Comparison of ENCODE assay signal across 8 cellular contexts in genomic region chr21:41420998-41421397, GRCh38. TPM values are rescaled to one million over a fixed set of nuclear protein-coding genes. Genes with fewer than 3 reads are reported as not detected.
DNase-seq lines count a peak whose midpoint lies in the region; ATAC-seq and TF ChIP-seq lines count a peak whose summit lies in the region.
"Not testable (repeated sequence)": the region's sequence is repeated elsewhere in the genome, so short reads cannot be mapped to it uniquely, and the experiment has no call there.

No MANE protein-coding gene starts in this region.

- not testable (repeated sequence) for H3K27me3 ChIP-seq in ACC112 (ENCODE audit: insufficient read depth, low read length); effector memory CD4-positive, alpha-beta T cell (replicated peaks; ENCODE audit: control insufficient read depth, insufficient read depth, low read length, poor library complexity, severe bottlenecking)

- not testable (repeated sequence) for H3K27me3 Mint-ChIP-seq in T-cell; activated naive CD4-positive, alpha-beta T cell treated with anti-CD3 and anti-CD28 coated beads, Interleukin-2, amount 10 ng/mL, durations not matched to agents 7 days and 5 days; immature natural killer cell (ENCODE audit: low read depth in 3 of 3); stimulated activated naive CD8-positive, alpha-beta T cell treated with anti-CD3 and anti-CD28 coated beads, Interleukin-15, Interleukin-2, amounts not matched to agents 100 ng/mL and 50 ng/mL, for 24 hours
- H3K27me3 Mint-ChIP-seq in neural crest cell (ENCODE audit: low read depth), result peaks cover 13% of the 10 kb centered on the region

- H3K4me1 Mint-ChIP-seq in T-cell, result peaks cover 45 to 60% (median 46%) of the 10 kb centered on the region in 3 donors
- peaks cover 72% of the 10 kb centered on the region for H3K4me1 Mint-ChIP-seq in activated naive CD4-positive, alpha-beta T cell treated with anti-CD3 and anti-CD28 coated beads, Interleukin-2, amount 10 ng/mL, durations not matched to agents 7 days and 5 days
- peaks cover 21 to 23% of the 10 kb centered on the region in 2 donors for H3K4me1 Mint-ChIP-seq in immature natural killer cell
- peaks cover 13% of the 10 kb centered on the region for H3K4me1 Mint-ChIP-seq in neural crest cell
- peaks cover 40% of the 10 kb centered on the region for H3K4me1 Mint-ChIP-seq in stimulated activated naive CD8-positive, alpha-beta T cell treated with anti-CD3 and anti-CD28 coated beads, Interleukin-15, Interleukin-2, amounts not matched to agents 100 ng/mL and 50 ng/mL, for 24 hours (ENCODE audit: low read depth)

- peaks cover 21% of the 10 kb centered on the region for H3K4me1 ChIP-seq in ACC112 (ENCODE audit: control insufficient read depth, insufficient read depth, low read length, unreplicated experiment)
- not testable (repeated sequence) for H3K4me1 ChIP-seq in HEK293 (ENCODE audit: control insufficient read depth, insufficient read depth, low read length)
- peaks cover 16% of the 10 kb centered on the region for H3K4me1 ChIP-seq in effector memory CD4-positive, alpha-beta T cell (ENCODE audit: control insufficient read depth, insufficient read depth, low read length, poor library complexity, severe bottlenecking)

- not testable (repeated sequence) for TF ChIP-seq CTCF in HEK293 (tag by site-specific recombination; IDR thresholded peaks at IDR 0.05); neural crest cell (conservative IDR thresholded peaks at IDR 0.05)

- not testable (repeated sequence) for H3K36me3 ChIP-seq in ACC112 (ENCODE audit: insufficient read depth, low read length); HEK293 (ENCODE audit: control insufficient read depth in 2 of 2, insufficient read depth in 1 of 2, low read length in 2 of 2); effector memory CD4-positive, alpha-beta T cell (ENCODE audit: control insufficient read depth, insufficient read depth, low read length)

- peak overlapping the region; percentile 86 for H3K27ac ChIP-seq in ACC112 (ENCODE audit: low read depth, low read length)
- H3K27ac ChIP-seq in HEK293 (ENCODE audit: extremely low read depth, low read depth, low read length), result peak overlapping the region; percentile 84; the same call in 1 of the 2 replicates
- peak overlapping the region; percentile 67 for H3K27ac ChIP-seq in effector memory CD4-positive, alpha-beta T cell (ENCODE audit: insufficient read depth, low read length, poor library complexity, severe bottlenecking)

- H2AFZ ChIP-seq in ACC112 (ENCODE audit: low read length, unreplicated experiment), result not testable (repeated sequence)

- H3K9me3 Mint-ChIP-seq in T-cell; activated naive CD4-positive, alpha-beta T cell treated with anti-CD3 and anti-CD28 coated beads, Interleukin-2, amount 10 ng/mL, durations not matched to agents 7 days and 5 days; immature natural killer cell; neural crest cell; stimulated activated naive CD8-positive, alpha-beta T cell treated with anti-CD3 and anti-CD28 coated beads, Interleukin-15, Interleukin-2, amounts not matched to agents 100 ng/mL and 50 ng/mL, for 24 hours: not testable (repeated sequence)

- not testable (repeated sequence) for ATAC-seq in T-cell (replicated peaks in 1 of 4)

- H3K27ac Mint-ChIP-seq in T-cell, result peak overlapping the region; percentile 91 to 94
- H3K27ac Mint-ChIP-seq in activated naive CD4-positive, alpha-beta T cell treated with anti-CD3 and anti-CD28 coated beads, Interleukin-2, amount 10 ng/mL, durations not matched to agents 7 days and 5 days, result peak overlapping the region; percentile 88
- peak overlapping the region in 4 of 6 donors; percentile 32 to 92 (median 84) for H3K27ac Mint-ChIP-seq in immature natural killer cell
- peak overlapping the region; percentile 78 for H3K27ac Mint-ChIP-seq in neural crest cell (ENCODE audit: unreplicated experiment)
- H3K27ac Mint-ChIP-seq in stimulated activated naive CD8-positive, alpha-beta T cell treated with anti-CD3 and anti-CD28 coated beads, Interleukin-15, Interleukin-2, amounts not matched to agents 100 ng/mL and 50 ng/mL, for 24 hours, result peak overlapping the region; percentile 74

- POLR2A ChIA-PET in HEK293 (lab: Yijun Ruan, JAX); T-cell (lab: Charles Lee): not testable (repeated sequence)

- not testable (repeated sequence) for H3K36me3 Mint-ChIP-seq in T-cell; immature natural killer cell; neural crest cell (ENCODE audit: low read depth); stimulated activated naive CD8-positive, alpha-beta T cell treated with anti-CD3 and anti-CD28 coated beads, Interleukin-15, Interleukin-2, amounts not matched to agents 100 ng/mL and 50 ng/mL, for 24 hours (ENCODE audit: low read depth)
- peaks cover 14% of the 10 kb centered on the region for H3K36me3 Mint-ChIP-seq in activated naive CD4-positive, alpha-beta T cell treated with anti-CD3 and anti-CD28 coated beads, Interleukin-2, amount 10 ng/mL, durations not matched to agents 7 days and 5 days

- peak overlapping the region; percentile 81 for H3K4me3 ChIP-seq in ACC112 (ENCODE audit: low read depth, low read length)
- H3K4me3 ChIP-seq in HEK293 (ENCODE audit: low read depth, low read length); effector memory CD4-positive, alpha-beta T cell (ENCODE audit: insufficient read depth, low read depth, low read length, poor library complexity, severe bottlenecking): not testable (repeated sequence)

- CTCF ChIA-PET in HEK293 (lab: Yijun Ruan, JAX); T-cell (lab: Charles Lee); activated naive CD4-positive, alpha-beta T cell treated with anti-CD3 and anti-CD28 coated beads, Interleukin-2, amount 10 ng/mL, durations not matched to agents 7 days and 5 days (lab: Charles Lee): not testable (repeated sequence)

- H3K9me3 ChIP-seq in HEK293 (ENCODE audit: control insufficient read depth, insufficient read depth, low read depth, low read length); effector memory CD4-positive, alpha-beta T cell (ENCODE audit: control insufficient read depth, low read length): not testable (repeated sequence)

- not testable (repeated sequence) for DNase-seq in T-cell; activated naive CD4-positive, alpha-beta T cell treated with anti-CD3 and anti-CD28 coated beads, Interleukin-2, amount 10 ng/mL, durations not matched to agents 7 days and 5 days; effector memory CD4-positive, alpha-beta T cell; immature natural killer cell; neural crest cell (ENCODE audit: low read depth, low spot score)

- H3K79me2 ChIP-seq in ACC112 (ENCODE audit: control insufficient read depth, insufficient read depth, low read length, unreplicated experiment), result peaks cover 11% of the 10 kb centered on the region

- H3K4me3 Mint-ChIP-seq in T-cell (peak overlapping the region; percentile 84 to 95 (median 91)), immature natural killer cell (peak overlapping the region; percentile 87 to 92 (median 89)), neural crest cell (peak overlapping the region; percentile 83)
- peak overlapping the region; percentile 81 for H3K4me3 Mint-ChIP-seq in activated naive CD4-positive, alpha-beta T cell treated with anti-CD3 and anti-CD28 coated beads, Interleukin-2, amount 10 ng/mL, durations not matched to agents 7 days and 5 days
- H3K4me3 Mint-ChIP-seq in stimulated activated naive CD8-positive, alpha-beta T cell treated with anti-CD3 and anti-CD28 coated beads, Interleukin-15, Interleukin-2, amounts not matched to agents 100 ng/mL and 50 ng/mL, for 24 hours, result peak overlapping the region; percentile 79

TF ChIP-seq in HEK293, 187 proteins besides CTCF, POLR2A, EP300 and RAD21:
- TF ChIP-seq ZNF335 (tag by site-specific recombination; conservative IDR thresholded peaks at IDR 0.05) (peak; percentile 11; the same call in 1 of the 2 replicates), PRDM10 (tag by site-specific recombination; IDR thresholded peaks at IDR 0.05) (peak; percentile 68)
TF ChIP-seq in HEK293: peak in this region for 2; not testable (repeated sequence) for 185.

RNA-seq across cellular contexts. Expression of gene MX1, which starts 5.0 kb away (rescaled TPM):
- total RNA-seq in T-cell (10 to 100 TPM; 55.2 to 82.5 (median 68.7) TPM), neural crest cell (2.4 and 3.3 TPM in 2 replicates)
- polyA plus RNA-seq in immature natural killer cell, result 10 to 100 TPM; 27.5 to 58.1 (median 32.1) TPM

RNA-seq across cellular contexts. Expression of gene MX2, which starts 59.2 kb away (rescaled TPM):
- total RNA-seq in T-cell, result 100 to 1,000 TPM in 1 of 5 donors, 10 to 100 TPM in 4; 77.7 to 103 (median 81.8) TPM
- polyA plus RNA-seq in immature natural killer cell, result 10 to 100 TPM in 2 of 3 donors, 1 to 10 TPM in 1; 4.0 to 24.2 (median 11.1) TPM
- total RNA-seq in neural crest cell, result not detected in 2 replicates

Comparison
In these comparisons a context has a peak if more than half of its experiments do, and no peak if none do; other contexts are left out.
1. RNA of gene MX1, which starts 5.0 kb away (total RNA-seq): 55.2 to 82.5 TPM in T-cell; 2.4 to 3.3 TPM in neural crest cell; every median in the first group is over 10 times any median in the second.
2. RNA of gene MX2, which starts 59.2 kb away (total RNA-seq): 77.7 to 103 TPM in T-cell; not detected in neural crest cell; every median in the first group is over 10 times any median in the second.
3. Peak in every context shown above with its lines, with median percentiles within 50 percentile points of each other: H3K27ac ChIP-seq, H3K27ac Mint-ChIP-seq and H3K4me3 Mint-ChIP-seq.